ENCODE assay signal across 1 cellular context in the genomic region with DNA sequence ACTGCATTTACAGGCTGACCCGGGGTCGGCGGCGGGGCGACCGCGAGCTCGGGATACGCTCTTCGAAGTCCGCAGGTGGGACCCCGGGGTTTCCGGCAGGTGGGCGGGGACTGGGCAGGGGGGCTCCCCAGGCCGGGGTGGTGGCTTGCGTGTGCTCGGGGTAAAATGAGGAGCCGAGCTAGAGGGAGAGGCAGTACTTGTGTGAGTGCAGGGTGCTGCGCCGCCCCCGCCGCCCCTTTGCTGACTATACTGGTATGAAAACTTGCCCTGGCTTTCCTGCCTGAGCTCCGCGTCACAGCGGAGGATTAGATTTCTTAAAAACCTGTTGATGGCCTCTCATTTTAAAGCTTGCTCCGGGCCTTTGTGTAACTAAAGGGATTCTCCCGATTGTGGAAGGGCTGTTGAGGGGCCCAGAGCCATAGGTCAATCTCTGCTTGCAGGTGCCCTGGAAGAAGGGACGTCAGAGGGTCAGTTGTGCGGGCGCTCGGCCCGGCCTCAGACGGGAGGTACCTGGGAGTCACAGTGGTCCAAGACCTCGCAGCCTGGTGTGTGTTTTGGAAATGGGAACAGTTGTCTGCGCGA.
A peak's percentile ranks its signal among the peaks of the same experiment; 100 is the strongest.
TF ChIP-seq lines count a peak whose summit lies in the region.

No MANE protein-coding gene starts in this region.

TF ChIP-seq in K562, 482 proteins besides CTCF, POLR2A, EP300 and RAD21 (continued from another document):
- TF ChIP-seq IRF9 (tag; IDR thresholded peaks at IDR 0.05): no peak
- TF ChIP-seq SAP30 (IDR thresholded peaks at IDR 0.05; ENCODE audit: borderline replicate concordance, insufficient read depth, low read depth, low read length, poor library complexity, severe bottlenecking): peak; percentile 69
- TF ChIP-seq ZBTB17 (CRISPR knock-in tag; IDR thresholded peaks at IDR 0.05): no peak
- no peak for TF ChIP-seq RUNX1 (IDR thresholded peaks at IDR 0.05; ENCODE audit: low read depth)
- 0 out of 2 replicates have a peak, but pooled peaks have one; percentile 26 for TF ChIP-seq ZNF431 (CRISPR knock-in tag; IDR thresholded peaks at IDR 0.05)
- TF ChIP-seq E2F5 (CRISPR knock-in tag; IDR thresholded peaks at IDR 0.05): no peak
- no peak for TF ChIP-seq FOS (IDR thresholded peaks at IDR 0.05; ENCODE audit: extremely low read depth, insufficient read length)
- TF ChIP-seq TEAD4 (IDR thresholded peaks at IDR 0.05; ENCODE audit: low read length): no peak
- no peak for TF ChIP-seq TEAD4 (CRISPR knock-in tag; IDR thresholded peaks at IDR 0.05; ENCODE audit: borderline replicate concordance)
- TF ChIP-seq MYBL2 (IDR thresholded peaks at IDR 0.05; ENCODE audit: low read depth): no peak
- no peak for TF ChIP-seq MYBL2 (CRISPR knock-in tag; IDR thresholded peaks at IDR 0.05; ENCODE audit: borderline replicate concordance)
- TF ChIP-seq CBX1 (IDR thresholded peaks at IDR 0.05; ENCODE audit: low read depth): no peak
- TF ChIP-seq GTF2E2 (tag; IDR thresholded peaks at IDR 0.05): peak; percentile 92; the same call in 1 of the 2 replicates
- no peak for TF ChIP-seq RCOR1 (IDR thresholded peaks at IDR 0.05; ENCODE audit: borderline replicate concordance in 1 of 2, low read depth in 2 of 2, low read length in 2 of 2)
- no peak for TF ChIP-seq HEY1 (CRISPR knock-in tag; IDR thresholded peaks at IDR 0.05; ENCODE audit: borderline replicate concordance)
- TF ChIP-seq AFF4 (CRISPR knock-in tag; IDR thresholded peaks at IDR 0.05): no peak
- no peak for TF ChIP-seq ZNF830 (CRISPR knock-in tag; IDR thresholded peaks at IDR 0.05)
- TF ChIP-seq KAT2B (IDR thresholded peaks at IDR 0.05; ENCODE audit: low read depth, low read length): no peak
- TF ChIP-seq, protein P1, sequence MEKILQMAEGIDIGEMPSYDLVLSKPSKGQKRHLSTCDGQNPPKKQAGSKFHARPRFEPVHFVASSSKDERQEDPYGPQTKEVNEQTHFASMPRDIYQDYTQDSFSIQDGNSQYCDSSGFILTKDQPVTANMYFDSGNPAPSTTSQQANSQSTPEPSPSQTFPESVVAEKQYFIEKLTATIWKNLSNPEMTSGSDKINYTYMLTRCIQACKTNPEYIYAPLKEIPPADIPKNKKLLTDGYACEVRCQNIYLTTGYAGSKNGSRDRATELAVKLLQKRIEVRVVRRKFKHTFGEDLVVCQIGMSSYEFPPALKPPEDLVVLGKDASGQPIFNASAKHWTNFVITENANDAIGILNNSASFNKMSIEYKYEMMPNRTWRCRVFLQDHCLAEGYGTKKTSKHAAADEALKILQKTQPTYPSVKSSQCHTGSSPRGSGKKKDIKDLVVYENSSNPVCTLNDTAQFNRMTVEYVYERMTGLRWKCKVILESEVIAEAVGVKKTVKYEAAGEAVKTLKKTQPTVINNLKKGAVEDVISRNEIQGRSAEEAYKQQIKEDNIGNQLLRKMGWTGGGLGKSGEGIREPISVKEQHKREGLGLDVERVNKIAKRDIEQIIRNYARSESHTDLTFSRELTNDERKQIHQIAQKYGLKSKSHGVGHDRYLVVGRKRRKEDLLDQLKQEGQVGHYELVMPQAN (IDR thresholded peaks at IDR 0.05; ENCODE audit: borderline replicate concordance): 0 out of 2 replicates have a peak, but pooled peaks have one; percentile 23
- TF ChIP-seq SMARCE1 (IDR thresholded peaks at IDR 0.05): peak; percentile 38; the same call in 1 of the 2 replicates
- no peak for TF ChIP-seq ZBED1 (IDR thresholded peaks at IDR 0.05)
- no peak for TF ChIP-seq ZC3H8 (IDR thresholded peaks at IDR 0.05)
- no peak for TF ChIP-seq ZNF57 (CRISPR knock-in tag; IDR thresholded peaks at IDR 0.05)
- no peak for TF ChIP-seq EWSR1 (IDR thresholded peaks at IDR 0.05; ENCODE audit: borderline replicate concordance, low read depth, partially characterized antibody)
- peak; percentile 11 for TF ChIP-seq KDM5B (IDR thresholded peaks at IDR 0.05; ENCODE audit: insufficient replicate concordance, low read depth, low read length)
- no peak for TF ChIP-seq NR2C2 (CRISPR knock-in tag; IDR thresholded peaks at IDR 0.05)
- TF ChIP-seq NR2C2 (tag; IDR thresholded peaks at IDR 0.05): peak; percentile 82
- no peak for TF ChIP-seq KAT7 (CRISPR knock-in tag; IDR thresholded peaks at IDR 0.05; ENCODE audit: borderline replicate concordance)
- TF ChIP-seq FIP1L1 (IDR thresholded peaks at IDR 0.05; ENCODE audit: low read depth, low read length, poor library complexity, severe bottlenecking): no peak
- TF ChIP-seq ZNF589 (CRISPR knock-in tag; IDR thresholded peaks at IDR 0.05; ENCODE audit: low read depth): no peak
